Comparison of ENCODE assay signal across 22 cellular contexts in genomic region chr11:100756556-100756955, GRCh38.
"Had no signal": no experiment of that assay in that cellular context is flagged by ENCODE, and none has a peak within 500 bp of the region (broad histone marks: within the 10 kb centered on the region; RNA-seq: fewer than 3 reads in every experiment).

No MANE protein-coding gene starts in this region.

- DNase-seq: activated CD4-positive, CD25-positive, alpha-beta regulatory T cell treated with anti-CD3 and anti-CD28 coated beads, Interleukin-2, amount 50 U/mL, for 72 hours; activated CD8-positive, alpha-beta memory T cell treated with anti-CD3 and anti-CD28 coated beads for 24 hours; activated CD8-positive, alpha-beta memory T cell treated with anti-CD3 and anti-CD28 coated beads, Interleukin-2, amount 50 U/mL, for 48 hours; activated effector memory CD4-positive, alpha-beta T cell treated with Interleukin-2 at 50 U/mL for 16 hours; activated naive CD4-positive, alpha-beta T cell treated with anti-CD3 and anti-CD28 coated beads, Interleukin-2, amount 10 ng/mL, durations not matched to agents 7 days and 5 days; activated naive CD8-positive, alpha-beta T cell treated with anti-CD3 and anti-CD28 coated beads, Interleukin-2, amount 50 U/mL, for 24 hours; activated T-cell treated with anti-CD3 and anti-CD28 coated beads, Interleukin-2, amount 50 U/mL, for 48 hours; effector CD8-positive, alpha-beta T cell; foreskin keratinocyte; hypothalamus; islet precursor cell; left lung; naive B cell; retina; stimulated activated CD4-positive, alpha-beta T cell treated with anti-CD3 and anti-CD28 coated beads, Interleukin-2, amount 100 ng/mL, for 24 hours; stimulated activated naive CD4-positive, alpha-beta T cell treated with Interleukin-2 at 50 U/mL for 16 hours; T-helper 2 cell; thyroid gland had no signal

- H3K4me3 Mint-ChIP-seq: activated naive CD4-positive, alpha-beta T cell treated with anti-CD3 and anti-CD28 coated beads, Interleukin-2, amount 10 ng/mL, durations not matched to agents 7 days and 5 days; activated naive CD8-positive, alpha-beta T cell treated with anti-CD3 and anti-CD28 coated beads, Interleukin-2, amount 50 U/mL, for 24 hours; dendritic cell treated with granulocyte-macrophage colony-stimulating factor and Interleukin-4, amounts not matched to agents 40 ng/mL and 50 ng/mL, for 4 days; naive B cell; neural crest cell had no signal

- H3K4me1 Mint-ChIP-seq: activated naive CD4-positive, alpha-beta T cell treated with anti-CD3 and anti-CD28 coated beads, Interleukin-2, amount 10 ng/mL, durations not matched to agents 7 days and 5 days; activated naive CD8-positive, alpha-beta T cell treated with anti-CD3 and anti-CD28 coated beads, Interleukin-2, amount 50 U/mL, for 24 hours had no signal

- H3K4me3 ChIP-seq: ascending aorta, esophagus muscularis mucosa, left lung, thyroid gland had no signal

- H3K27ac Mint-ChIP-seq: activated naive CD4-positive, alpha-beta T cell treated with anti-CD3 and anti-CD28 coated beads, Interleukin-2, amount 10 ng/mL, durations not matched to agents 7 days and 5 days; activated naive CD8-positive, alpha-beta T cell treated with anti-CD3 and anti-CD28 coated beads, Interleukin-2, amount 50 U/mL, for 24 hours; dendritic cell treated with granulocyte-macrophage colony-stimulating factor and Interleukin-4, amounts not matched to agents 40 ng/mL and 50 ng/mL, for 4 days had no signal

- H3K27me3 Mint-ChIP-seq: activated naive CD4-positive, alpha-beta T cell treated with anti-CD3 and anti-CD28 coated beads, Interleukin-2, amount 10 ng/mL, durations not matched to agents 7 days and 5 days; activated naive CD8-positive, alpha-beta T cell treated with anti-CD3 and anti-CD28 coated beads, Interleukin-2, amount 50 U/mL, for 24 hours; dendritic cell treated with granulocyte-macrophage colony-stimulating factor and Interleukin-4, amounts not matched to agents 40 ng/mL and 50 ng/mL, for 4 days; naive B cell had no signal

- H3K9me3 Mint-ChIP-seq: activated naive CD4-positive, alpha-beta T cell treated with anti-CD3 and anti-CD28 coated beads, Interleukin-2, amount 10 ng/mL, durations not matched to agents 7 days and 5 days; activated naive CD8-positive, alpha-beta T cell treated with anti-CD3 and anti-CD28 coated beads, Interleukin-2, amount 50 U/mL, for 24 hours; dendritic cell treated with granulocyte-macrophage colony-stimulating factor and Interleukin-4, amounts not matched to agents 40 ng/mL and 50 ng/mL, for 4 days; neural crest cell had no signal

- ATAC-seq: activated naive CD8-positive, alpha-beta T cell treated with anti-CD3 and anti-CD28 coated beads, Interleukin-2, amount 50 U/mL, for 24 hours; foreskin keratinocyte; left lung had no signal

- H3K36me3 Mint-ChIP-seq: activated naive CD4-positive, alpha-beta T cell treated with anti-CD3 and anti-CD28 coated beads, Interleukin-2, amount 10 ng/mL, durations not matched to agents 7 days and 5 days; naive B cell had no signal
